Comparison of ENCODE assay signal across 9 cellular contexts in genomic region chr3:97872209-97873042, GRCh38. TPM values are rescaled to one million over a fixed set of nuclear protein-coding genes. Genes with fewer than 3 reads are reported as not detected.
DNase-seq lines count a peak whose midpoint lies in the region; ATAC-seq and TF ChIP-seq lines count a peak whose summit lies in the region.
"Had no signal": no experiment of that assay in that cellular context is flagged by ENCODE, and none has a peak within 500 bp of the region (broad histone marks: within the 10 kb centered on the region; RNA-seq: fewer than 3 reads in every experiment).

No MANE protein-coding gene starts in this region.

- ATAC-seq in left lung (peak; percentile 82), GM19463 (IDR thresholded peaks at IDR 0.05; ENCODE audit: unreplicated experiment) (no peak)

- H3K4me3 ChIP-seq in left lung (no peak overlapping the region), tibial artery (no peak overlapping the region)
- H3K4me3 ChIP-seq: BLaER1 had no signal

- TF ChIP-seq CTCF in left lung (IDR thresholded peaks at IDR 0.05) (no peak), tibial artery (IDR thresholded peaks at IDR 0.05) (no peak), GM10248 (IDR thresholded peaks at IDR 0.05; ENCODE audit: control extremely low read depth, extremely low read depth, low read depth, missing control alignments) (no peak)

- POLR2A ChIA-PET in GM10248 (lab: Yijun Ruan, JAX) = no interaction called here

- H3K36me3 ChIP-seq in left lung (peaks cover 0 to 12% of the 10 kb centered on the region in 2 donors), tibial artery (peaks cover 6 to 16% (median 15%) of the 10 kb centered on the region in 3 donors)
- H3K36me3 ChIP-seq: BLaER1 had no signal

- DNase-seq in activated effector memory CD4-positive, alpha-beta T cell treated with Interleukin-2 at 50 U/mL for 16 hours = peak; percentile 0
- no peak for DNase-seq in activated effector memory CD4-positive, alpha-beta T cell treated with anti-CD3 and anti-CD28 coated beads, Interleukin-2, amount 50 U/mL, for 16 hours
- DNase-seq in amniotic stem cell (lab: John Stamatoyannopoulos, UW) (peak; percentile 89), left lung (no peak), tibial artery (no peak), GM10248 (ENCODE audit: extremely low spot score) (no peak), CD1c-positive myeloid dendritic cell (ENCODE audit: extremely low spot score) (no peak)

- CTCF ChIA-PET in GM10248 (lab: Yijun Ruan, JAX) = interaction anchor here (0.7 to 1.6 kb wide), 7 partner anchors 9 to 150 kb away, joined by 3 to 5 read pairs (median 3); partner anchors contain the start of gene CRYBG3

- H3K4me1 ChIP-seq in left lung (no peaks in the 10 kb centered on the region), tibial artery (peaks cover 0 to 5% (median 0%) of the 10 kb centered on the region in 4 donors)
- H3K4me1 ChIP-seq: BLaER1 had no signal

- peak overlapping the region; percentile 16 to 62 for H3K27ac ChIP-seq in left lung
- H3K27ac ChIP-seq in tibial artery = peak overlapping the region; percentile 35 to 51
- H3K27ac ChIP-seq: BLaER1 had no signal

- H3K27me3 ChIP-seq in left lung (no peaks in the 10 kb centered on the region), tibial artery (no peaks in the 10 kb centered on the region)
- H3K27me3 ChIP-seq: BLaER1 had no signal

- intact Hi-C loops in left lung (cut with DNase I) = no loop called here
- intact Hi-C loops in tibial artery (cut with DNase I; ENCODE audit: low total_unique reads) = no loop called here

- H3K9me3 ChIP-seq in left lung (no peaks in the 10 kb centered on the region), tibial artery (no peaks in the 10 kb centered on the region)
- H3K9me3 ChIP-seq: BLaER1 had no signal

RNA-seq across cellular contexts. Expression of gene CRYBG3, which starts 50.6 kb away (rescaled TPM):
- total RNA-seq in left lung = 10 to 100 TPM; 24.2 to 32.1 TPM

Comparison
In these comparisons a context has a peak if more than half of its experiments do, and no peak if none do; other contexts are left out.
1. DNase-seq: peak in activated effector memory CD4-positive, alpha-beta T cell treated with Interleukin-2 at 50 U/mL for 16 hours (single experiment) and amniotic stem cell (single experiment); none in activated effector memory CD4-positive, alpha-beta T cell treated with anti-CD3 and anti-CD28 coated beads, Interleukin-2, amount 50 U/mL, for 16 hours (single experiment), left lung (0 of 2), tibial artery (0 of 2), GM10248 (single experiment) and CD1c-positive myeloid dendritic cell (single experiment).